1 cellular context compared by ENCODE assay signal in the genomic region with DNA sequence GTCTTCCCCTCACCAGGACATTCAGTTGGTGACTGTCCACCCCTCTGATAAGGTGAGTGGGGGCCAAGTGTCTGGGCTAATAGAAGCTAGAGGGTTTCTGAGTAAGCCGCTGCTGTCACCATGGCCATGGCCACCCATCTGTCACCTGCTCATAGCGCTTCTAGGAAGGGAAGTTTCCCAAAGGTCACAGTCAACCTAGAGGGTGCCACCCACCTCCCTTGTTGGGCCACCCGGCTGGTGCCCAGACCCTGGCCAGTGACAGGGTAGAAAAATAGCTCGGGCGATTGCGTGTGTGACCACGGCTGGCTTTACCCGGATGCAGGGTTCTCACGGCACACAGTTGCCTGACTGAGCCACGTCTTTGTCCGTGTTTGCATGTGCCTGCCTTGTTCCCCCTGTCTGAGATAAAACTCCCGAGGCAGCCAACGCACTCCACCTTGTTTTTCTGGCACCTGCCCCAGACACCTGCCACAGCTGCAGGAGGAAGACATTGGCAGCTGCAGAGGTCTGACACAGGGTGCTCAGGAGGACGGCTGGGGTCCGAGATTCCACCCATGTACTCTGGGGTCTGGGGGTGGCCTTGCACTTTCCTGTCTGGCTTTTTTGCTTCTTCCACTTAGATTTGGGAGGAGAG.
TF ChIP-seq lines count a peak whose summit lies in the region.

No MANE protein-coding gene starts in this region.

TF ChIP-seq in GM23338, 12 proteins besides CTCF, POLR2A, EP300 and RAD21 (continued from another document):
- TF ChIP-seq, protein P1, sequence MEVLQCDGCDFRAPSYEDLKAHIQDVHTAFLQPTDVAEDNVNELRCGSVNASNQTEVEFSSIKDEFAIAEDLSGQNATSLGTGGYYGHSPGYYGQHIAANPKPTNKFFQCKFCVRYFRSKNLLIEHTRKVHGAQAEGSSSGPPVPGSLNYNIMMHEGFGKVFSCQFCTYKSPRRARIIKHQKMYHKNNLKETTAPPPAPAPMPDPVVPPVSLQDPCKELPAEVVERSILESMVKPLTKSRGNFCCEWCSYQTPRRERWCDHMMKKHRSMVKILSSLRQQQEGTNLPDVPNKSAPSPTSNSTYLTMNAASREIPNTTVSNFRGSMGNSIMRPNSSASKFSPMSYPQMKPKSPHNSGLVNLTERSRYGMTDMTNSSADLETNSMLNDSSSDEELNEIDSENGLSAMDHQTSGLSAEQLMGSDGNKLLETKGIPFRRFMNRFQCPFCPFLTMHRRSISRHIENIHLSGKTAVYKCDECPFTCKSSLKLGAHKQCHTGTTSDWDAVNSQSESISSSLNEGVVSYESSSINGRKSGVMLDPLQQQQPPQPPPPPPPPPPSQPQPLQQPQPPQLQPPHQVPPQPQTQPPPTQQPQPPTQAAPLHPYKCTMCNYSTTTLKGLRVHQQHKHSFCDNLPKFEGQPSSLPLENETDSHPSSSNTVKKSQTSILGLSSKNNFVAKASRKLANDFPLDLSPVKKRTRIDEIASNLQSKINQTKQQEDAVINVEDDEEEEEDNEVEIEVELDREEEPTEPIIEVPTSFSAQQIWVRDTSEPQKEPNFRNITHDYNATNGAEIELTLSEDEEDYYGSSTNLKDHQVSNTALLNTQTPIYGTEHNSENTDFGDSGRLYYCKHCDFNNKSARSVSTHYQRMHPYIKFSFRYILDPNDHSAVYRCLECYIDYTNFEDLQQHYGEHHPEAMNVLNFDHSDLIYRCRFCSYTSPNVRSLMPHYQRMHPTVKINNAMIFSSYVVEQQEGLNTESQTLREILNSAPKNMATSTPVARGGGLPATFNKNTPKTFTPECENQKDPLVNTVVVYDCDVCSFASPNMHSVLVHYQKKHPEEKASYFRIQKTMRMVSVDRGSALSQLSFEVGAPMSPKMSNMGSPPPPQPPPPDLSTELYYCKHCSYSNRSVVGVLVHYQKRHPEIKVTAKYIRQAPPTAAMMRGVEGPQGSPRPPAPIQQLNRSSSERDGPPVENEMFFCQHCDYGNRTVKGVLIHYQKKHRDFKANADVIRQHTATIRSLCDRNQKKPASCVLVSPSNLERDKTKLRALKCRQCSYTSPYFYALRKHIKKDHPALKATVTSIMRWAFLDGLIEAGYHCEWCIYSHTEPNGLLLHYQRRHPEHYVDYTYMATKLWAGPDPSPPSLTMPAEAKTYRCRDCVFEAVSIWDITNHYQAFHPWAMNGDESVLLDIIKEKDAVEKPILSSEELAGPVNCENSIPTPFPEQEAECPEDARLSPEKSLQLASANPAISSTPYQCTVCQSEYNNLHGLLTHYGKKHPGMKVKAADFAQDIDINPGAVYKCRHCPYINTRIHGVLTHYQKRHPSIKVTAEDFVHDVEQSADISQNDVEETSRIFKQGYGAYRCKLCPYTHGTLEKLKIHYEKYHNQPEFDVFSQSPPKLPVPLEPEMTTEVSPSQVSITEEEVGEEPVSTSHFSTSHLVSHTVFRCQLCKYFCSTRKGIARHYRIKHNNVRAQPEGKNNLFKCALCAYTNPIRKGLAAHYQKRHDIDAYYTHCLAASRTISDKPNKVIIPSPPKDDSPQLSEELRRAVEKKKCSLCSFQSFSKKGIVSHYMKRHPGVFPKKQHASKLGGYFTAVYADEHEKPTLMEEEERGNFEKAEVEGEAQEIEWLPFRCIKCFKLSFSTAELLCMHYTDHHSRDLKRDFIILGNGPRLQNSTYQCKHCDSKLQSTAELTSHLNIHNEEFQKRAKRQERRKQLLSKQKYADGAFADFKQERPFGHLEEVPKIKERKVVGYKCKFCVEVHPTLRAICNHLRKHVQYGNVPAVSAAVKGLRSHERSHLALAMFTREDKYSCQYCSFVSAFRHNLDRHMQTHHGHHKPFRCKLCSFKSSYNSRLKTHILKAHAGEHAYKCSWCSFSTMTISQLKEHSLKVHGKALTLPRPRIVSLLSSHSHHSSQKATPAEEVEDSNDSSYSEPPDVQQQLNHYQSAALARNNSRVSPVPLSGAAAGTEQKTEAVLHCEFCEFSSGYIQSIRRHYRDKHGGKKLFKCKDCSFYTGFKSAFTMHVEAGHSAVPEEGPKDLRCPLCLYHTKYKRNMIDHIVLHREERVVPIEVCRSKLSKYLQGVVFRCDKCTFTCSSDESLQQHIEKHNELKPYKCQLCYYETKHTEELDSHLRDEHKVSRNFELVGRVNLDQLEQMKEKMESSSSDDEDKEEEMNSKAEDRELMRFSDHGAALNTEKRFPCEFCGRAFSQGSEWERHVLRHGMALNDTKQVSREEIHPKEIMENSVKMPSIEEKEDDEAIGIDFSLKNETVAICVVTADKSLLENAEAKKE (CRISPR knock-in tag; IDR thresholded peaks at IDR 0.05), result no peak
- no peak for TF ChIP-seq JUNB (IDR thresholded peaks at IDR 0.05; ENCODE audit: unreplicated experiment)
